8 cellular contexts compared by ENCODE assay signal in genomic region chr19:32346901-32347300, GRCh38. TPM values are rescaled to one million over a fixed set of nuclear protein-coding genes. Genes with fewer than 3 reads are reported as not detected.
DNase-seq lines count a peak whose midpoint lies in the region; ATAC-seq, FAIRE-seq and TF ChIP-seq lines count a peak whose summit lies in the region.

No MANE protein-coding gene starts in this region.

- in situ Hi-C loops in IMR-90 (cut with MboI; ENCODE audit: low sequenced_read_pairs), result no loop called here
- in situ Hi-C loops in mammary epithelial cell (cut with MboI; ENCODE audit: low sequenced_read_pairs in 2 of 2), result loop anchor here (25.0 kb wide), 1 partner anchor 215 kb away; no protein-coding TSS in a partner anchor

- H3K4me3 ChIP-seq in AG04450 (ENCODE audit: low read depth, low read length) (peak overlapping the region; percentile 80), IMR-90 (ENCODE audit: insufficient read depth, low read depth, low read length) (no peak overlapping the region; the same call in 1 of the 2 replicates), mammary epithelial cell (replicated peaks in 1 of 3; ENCODE audit: insufficient read depth in 1 of 3, low read depth in 2 of 3, low read length in 3 of 3) (peak overlapping the region; percentile 95 to 99 (median 97)), adrenal gland (peak overlapping the region in 1 of 4 donors; percentile 76)

- no peak overlapping the region for H3K56ac ChIP-seq in IMR-90 (ENCODE audit: extremely low read depth, insufficient read depth, low read length)

- intact Hi-C loops in IMR-90 (cut with micrococcal nuclease), result loop anchor here (2.0 to 10.0 kb wide), 3 partner anchors 58 to 235 kb away; partner anchors contain the start of genes DPY19L3 and PDCD5
- intact Hi-C loops in mammary epithelial cell (cut with micrococcal nuclease), result no loop called here
- intact Hi-C loops in adrenal gland (cut with DNase I), result no loop called here

- ATAC-seq in IMR-90 (ENCODE audit: low read depth), result no peak
- ATAC-seq in naive B cell (ENCODE audit: low read depth in 2 of 2), result no peak
- no peak for ATAC-seq in HG03280 (IDR thresholded peaks at IDR 0.05; ENCODE audit: unreplicated experiment)
- ATAC-seq in HG02588 (IDR thresholded peaks at IDR 0.05; ENCODE audit: unreplicated experiment), result no peak

- H3K18ac ChIP-seq in IMR-90 (ENCODE audit: low read depth, low read length), result no peak overlapping the region

- TF ChIP-seq POLR2A in IMR-90 (IDR thresholded peaks at IDR 0.05; ENCODE audit: low read depth, low read length), result no peak
- TF ChIP-seq POLR2A in adrenal gland (IDR thresholded peaks at IDR 0.05), result no peak

- H3K9me3 Mint-ChIP-seq in naive B cell, result peaks cover 0 to 4% (median 0%) of the 10 kb centered on the region in 7 donors

- H2BK5ac ChIP-seq in IMR-90 (ENCODE audit: low read depth, low read length, poor library complexity, severe bottlenecking), result no peak overlapping the region

- H4K20me1 ChIP-seq in IMR-90 (ENCODE audit: insufficient read depth, low read length), result peaks cover 8% of the 10 kb centered on the region; the same call in 1 of the 2 replicates
- H4K20me1 ChIP-seq in mammary epithelial cell (ENCODE audit: insufficient read depth, low read length), result no peaks in the 10 kb centered on the region

- no peak overlapping the region for H2AFZ ChIP-seq in IMR-90 (replicated peaks; ENCODE audit: low read length, poor library complexity)
- no peak overlapping the region for H2AFZ ChIP-seq in mammary epithelial cell (ENCODE audit: low read depth, low read length)

- H4K91ac ChIP-seq in IMR-90 (ENCODE audit: insufficient read depth, low read depth, low read length), result no peak overlapping the region

- peaks cover 4% of the 10 kb centered on the region for H3K36me3 ChIP-seq in IMR-90 (ENCODE audit: control insufficient read depth, insufficient read depth, low read length)
- H3K36me3 ChIP-seq in mammary epithelial cell (ENCODE audit: insufficient read depth, low read length), result peaks cover 6% of the 10 kb centered on the region
- H3K36me3 ChIP-seq in adrenal gland (replicated peaks in 1 of 2), result peaks cover 0 to 5% of the 10 kb centered on the region in 2 donors

- H3K4me1 ChIP-seq in IMR-90 (ENCODE audit: control insufficient read depth, insufficient read depth, low read length), result peaks cover 11% of the 10 kb centered on the region
- peaks cover 11% of the 10 kb centered on the region for H3K4me1 ChIP-seq in mammary epithelial cell (ENCODE audit: insufficient read depth, low read length)
- peaks cover 16 to 33% of the 10 kb centered on the region in 2 donors for H3K4me1 ChIP-seq in adrenal gland (replicated peaks in 1 of 2)

- no peaks in the 10 kb centered on the region for H3K27me3 ChIP-seq in AG04450 (ENCODE audit: control insufficient read depth, insufficient read depth, low read length)
- no peaks in the 10 kb centered on the region for H3K27me3 ChIP-seq in IMR-90 (ENCODE audit: control insufficient read depth, insufficient read depth, low read length)
- H3K27me3 ChIP-seq in mammary epithelial cell (ENCODE audit: insufficient read depth, low read length), result no peaks in the 10 kb centered on the region
- H3K27me3 ChIP-seq in adrenal gland, result no peaks in the 10 kb centered on the region

- H2BK15ac ChIP-seq in IMR-90 (ENCODE audit: low read depth, low read length), result no peak overlapping the region

- peak overlapping the region; percentile 72 for H3K4me2 ChIP-seq in IMR-90 (ENCODE audit: low read depth, low read length)
- peak overlapping the region; percentile 88 for H3K4me2 ChIP-seq in mammary epithelial cell (ENCODE audit: insufficient read depth, low read depth, low read length)

- H3K9me3 ChIP-seq in AG04450 (ENCODE audit: control insufficient read depth, insufficient read depth, low read length), result no peaks in the 10 kb centered on the region
- H3K9me3 ChIP-seq in IMR-90 (ENCODE audit: control insufficient read depth, insufficient read depth, low read length), result no peaks in the 10 kb centered on the region
- H3K9me3 ChIP-seq in mammary epithelial cell (replicated peaks; ENCODE audit: insufficient read depth, low read length), result no peaks in the 10 kb centered on the region
- H3K9me3 ChIP-seq in adrenal gland (replicated peaks in 1 of 3), result no peaks in the 10 kb centered on the region

- no CpG with 5 or more reads among the region's 3 CpGs for WGBS in IMR-90 (ENCODE audit: extremely low coverage in 2 of 2, insufficient read length in 1 of 2), 2 experiments
- 65% methylated on average over 3 of the region's 3 CpGs for WGBS in mammary epithelial cell (ENCODE audit: low coverage, missing lambda C conversion rate)
- 51 to 54% (median 53%) methylated on average over 3 of the region's 3 CpGs for WGBS in adrenal gland, 4 donors

- H3K4me3 Mint-ChIP-seq in naive B cell, result peak overlapping the region in 6 of 8 donors; percentile 93 to 99 (median 98)

- no peak overlapping the region for H2BK120ac ChIP-seq in IMR-90 (ENCODE audit: low read depth, low read length)

- no peak for TF ChIP-seq RAD21 in IMR-90 (IDR thresholded peaks at IDR 0.05; ENCODE audit: low read length)

- H3K79me1 ChIP-seq in IMR-90 (ENCODE audit: low read depth in 1 of 2, low read length in 2 of 2), result peaks cover 32 to 33% of the 10 kb centered on the region in 2 experiments

- peaks cover 21 to 22% of the 10 kb centered on the region in 2 donors for H3K36me3 Mint-ChIP-seq in naive B cell

- no peak overlapping the region for H4K5ac ChIP-seq in IMR-90 (ENCODE audit: low read depth, low read length)

- TF ChIP-seq CTCF in AG04450 (IDR thresholded peaks at IDR 0.05; ENCODE audit: low read depth, low read length) (no peak), IMR-90 (conservative IDR thresholded peaks at IDR 0.05; ENCODE audit: low read depth, low read length) (no peak), mammary epithelial cell (conservative IDR thresholded peaks at IDR 0.05 in 1 of 2, IDR thresholded peaks at IDR 0.05 in 1 of 2; ENCODE audit: extremely low read depth in 1 of 2, insufficient read depth in 1 of 2, low read depth in 1 of 2, low read length in 2 of 2) (no peak), adrenal gland (IDR thresholded peaks at IDR 0.05) (no peak)

- dilution Hi-C loops in IMR-90 (cut with HindIII; ENCODE audit: low sequenced_read_pairs, unreplicated experiment), result no loop called here
- dilution Hi-C loops in mammary epithelial cell (cut with HindIII; ENCODE audit: low sequenced_read_pairs), result no loop called here

- H4K8ac ChIP-seq in IMR-90 (ENCODE audit: low read depth in 2 of 2, low read length in 2 of 2), result no peak overlapping the region

- POLR2A ChIA-PET in AG04450 (lab: Yijun Ruan, JAX) (interaction anchor here (2.5 kb wide), 1 partner anchor 59 kb away, joined by 16 read pairs; the partner anchor contains the start of gene DPY19L3), IMR-90 (lab: Charles Lee; ENCODE audit: unreplicated experiment) (no interaction called here)

- CTCF ChIA-PET in AG04450 (lab: Charles Lee) (no interaction called here), IMR-90 (lab: Yijun Ruan, JAX) (no interaction called here), mammary epithelial cell (lab: Charles Lee; ENCODE audit: low non-redundant PET) (no interaction called here)

- H3K27ac ChIP-seq in AG04450 (ENCODE audit: low read depth, low read length), result no peak overlapping the region
- H3K27ac ChIP-seq in IMR-90 (ENCODE audit: insufficient read depth, low read length), result no peak overlapping the region
- no peak overlapping the region for H3K27ac ChIP-seq in mammary epithelial cell (ENCODE audit: insufficient read depth, low read depth, low read length)
- no peak overlapping the region for H3K27ac ChIP-seq in adrenal gland

- FAIRE-seq in HTR-8/SVneo (lab: Jason Lieb, UNC), result no peak

- no peak overlapping the region for H3K4ac ChIP-seq in IMR-90 (ENCODE audit: low read depth, low read length)

- H2AK5ac ChIP-seq in IMR-90 (ENCODE audit: low read depth, low read length), result no peak overlapping the region

- BruUV-seq in IMR-90 (replicated peaks; lab: Mats Ljungman, UMichigan), result TSS peak; percentile 44
- no TSS peak for BruUV-seq in mammary epithelial cell (replicated peaks; lab: Mats Ljungman, UMichigan)

- H3K27ac Mint-ChIP-seq in naive B cell, result no peak overlapping the region

- H2AK9ac ChIP-seq in IMR-90 (replicated peaks; ENCODE audit: low read depth, low read length, poor library complexity), result no peak overlapping the region

- DNase-seq in AG04450 (ENCODE audit: low read depth, low spot score) (no peak), IMR-90 (no peak), mammary epithelial cell (no peak), naive B cell (no peak), adrenal gland (no peak), HTR-8/SVneo (ENCODE audit: insufficient read length, low spot score) (no peak)

- peaks cover 0 to 6% (median 0%) of the 10 kb centered on the region in 3 donors for H3K27me3 Mint-ChIP-seq in naive B cell

- H3K79me2 ChIP-seq in mammary epithelial cell (ENCODE audit: insufficient read depth, low read length), result peaks cover 39% of the 10 kb centered on the region

- no peak overlapping the region for H3K9ac ChIP-seq in IMR-90 (ENCODE audit: low read depth, low read length)
- H3K9ac ChIP-seq in mammary epithelial cell (ENCODE audit: insufficient read depth, low read length), result no peak overlapping the region

- peaks cover 29 to 44% (median 38%) of the 10 kb centered on the region in 3 donors for H3K4me1 Mint-ChIP-seq in naive B cell

- H3K23ac ChIP-seq in IMR-90 (ENCODE audit: low read depth, low read length), result no peak overlapping the region; the same call in 1 of the 2 replicates

- no peak overlapping the region for H2BK20ac ChIP-seq in IMR-90 (ENCODE audit: low read depth, low read length)

- H3K9me1 ChIP-seq in IMR-90 (ENCODE audit: insufficient read depth, low read length), result peaks cover 5% of the 10 kb centered on the region; the same call in 1 of the 2 replicates

- H3K14ac ChIP-seq in IMR-90 (replicated peaks; ENCODE audit: low read depth, low read length), result no peak overlapping the region

RNA-seq across cellular contexts. Expression of gene ZNF507, which starts 1.5 kb away (rescaled TPM):
- polyA plus RNA-seq in AG04450 (2011; rRNA removed) (15.9 and 20.3 TPM in 2 replicates), IMR-90 (2012; rRNA removed) (8.4 and 9.6 TPM in 2 replicates), mammary epithelial cell (7.2 TPM), naive B cell (ENCODE audit: low read depth in 6 of 6) (10 to 100 TPM in 3 of 6 donors, 1 to 10 TPM in 2, not detected in 1; 7.0 to 12.8 (median 10.4) TPM), adrenal gland (10 to 100 TPM in 1 of 3 donors, 1 to 10 TPM in 2; 4.3 to 11.1 (median 8.4) TPM)
- polyA minus RNA-seq in AG04450 (2011; rRNA and poly(A)+ RNA removed), result 19.9 and 24.9 TPM in 2 replicates
- total RNA-seq in IMR-90 (2012; rRNA removed) (15.0 and 19.9 TPM in 2 replicates), mammary epithelial cell (10 to 100 TPM; 10.2 to 14.4 TPM), adrenal gland (10 to 100 TPM; 10.2 to 23.2 (median 15.0) TPM)
- polyA plus RNA-seq in IMR-90 (2012; cell fraction: cytosol; rRNA removed), result 1.7 and 2.7 TPM in 2 replicates
- polyA plus RNA-seq in IMR-90 (2012; cell fraction: nucleus; rRNA removed; ENCODE audit: low replicate concordance), result 1.6 and 15.2 TPM in 2 replicates
- polyA minus RNA-seq in mammary epithelial cell, result 12.2 TPM

RNA-seq across cellular contexts. Expression of gene DPY19L3, which starts 58.7 kb away (rescaled TPM):
- polyA plus RNA-seq in AG04450 (2011; rRNA removed), result 38.4 and 39.2 TPM in 2 replicates
- 74.1 and 75.7 TPM in 2 replicates for polyA minus RNA-seq in AG04450 (2011; rRNA and poly(A)+ RNA removed)
- 29.6 and 36.4 TPM in 2 replicates for total RNA-seq in IMR-90 (2012; rRNA removed)
- polyA plus RNA-seq in IMR-90 (2012; rRNA removed), result 33.2 and 36.5 TPM in 2 replicates
- polyA plus RNA-seq in IMR-90 (2012; cell fraction: cytosol; rRNA removed), result 23.2 and 23.4 TPM in 2 replicates
- 125 and 193 TPM in 2 replicates for polyA plus RNA-seq in IMR-90 (2012; cell fraction: nucleus; rRNA removed; ENCODE audit: low replicate concordance)
- 10 to 100 TPM; 12.3 to 14.3 TPM for total RNA-seq in mammary epithelial cell
- 8.3 TPM for polyA plus RNA-seq in mammary epithelial cell
- polyA minus RNA-seq in mammary epithelial cell, result 2.4 TPM
- 1 to 10 TPM; 4.4 to 9.8 (median 7.1) TPM for polyA plus RNA-seq in naive B cell (ENCODE audit: low read depth in 6 of 6)
- 10 to 100 TPM; 19.6 to 31.0 (median 25.6) TPM for total RNA-seq in adrenal gland
- 10 to 100 TPM in 1 of 3 donors, 1 to 10 TPM in 2; 5.4 to 12.9 (median 6.8) TPM for polyA plus RNA-seq in adrenal gland
